Comparison of ENCODE assay signal across 8 cellular contexts in the genomic region with DNA sequence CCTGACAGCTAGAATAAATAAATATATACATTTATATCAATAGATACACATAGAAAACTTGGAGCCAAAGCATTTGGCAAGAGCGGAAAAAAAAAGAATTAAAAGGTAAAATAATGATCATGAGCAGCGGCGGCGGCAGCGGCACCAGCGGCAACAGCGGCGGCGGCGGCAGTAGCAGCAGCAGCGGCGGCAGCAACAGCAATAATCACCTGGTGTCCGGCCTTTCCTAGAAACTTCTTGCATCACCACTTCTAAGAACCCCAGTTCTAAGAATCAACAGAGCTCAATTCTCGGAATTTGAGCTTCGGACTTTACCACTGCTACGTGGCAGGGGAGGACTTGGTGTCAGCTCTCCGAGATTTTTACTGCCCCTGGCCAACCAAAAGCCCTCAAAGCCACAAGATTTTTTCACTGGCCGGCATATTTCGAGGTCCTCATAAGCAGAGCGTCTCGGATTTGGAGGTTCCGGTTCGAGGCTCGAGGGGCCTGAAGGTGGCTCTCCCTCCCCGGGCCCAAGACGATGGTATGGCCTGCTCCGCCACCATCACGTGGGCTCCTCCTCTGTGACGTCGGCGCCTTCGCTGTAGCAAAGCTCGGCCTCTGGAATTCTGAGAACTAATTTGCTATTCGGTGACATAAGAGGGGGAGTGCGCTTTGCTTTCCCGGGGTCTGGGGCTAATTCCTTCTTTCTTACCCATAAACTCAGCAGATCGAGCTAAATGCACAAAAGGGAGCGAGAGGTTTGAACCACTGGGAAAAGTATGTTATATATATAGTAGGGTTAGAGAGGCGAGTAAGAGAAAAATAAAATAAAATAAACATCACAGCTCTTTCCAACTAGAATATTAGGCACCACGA. TPM values are rescaled to one million over a fixed set of nuclear protein-coding genes. Genes with fewer than 3 reads are reported as not detected.
DNase-seq lines count a peak whose midpoint lies in the region; ATAC-seq, FAIRE-seq and TF ChIP-seq lines count a peak whose summit lies in the region.

BCL6 (minus strand) TSS at position 268 of the 858 bp plus-strand sequence. CDS start 11,775 bp downstream, outside the sequence.

- WGBS in A549 (ENCODE audit: missing lambda C conversion rate) = 1% methylated on average over 33 of the region's 40 CpGs
- 0% methylated on average over 26 of the region's 40 CpGs for WGBS in mammary epithelial cell (ENCODE audit: low coverage, missing lambda C conversion rate)

- peak; percentile 56 to 63; a peak in 5 of 6 replicates for ATAC-seq in A549
- ATAC-seq in GM18870 (IDR thresholded peaks at IDR 0.05; ENCODE audit: unreplicated experiment) = peak; percentile 74
- ATAC-seq in HG03175 (IDR thresholded peaks at IDR 0.05; ENCODE audit: unreplicated experiment) = peak; percentile 70

- FAIRE-seq in A549 (lab: Jason Lieb, UNC) = no peak

- TF ChIP-seq RAD21 in A549 (conservative IDR thresholded peaks at IDR 0.05 in 1 of 2, IDR thresholded peaks at IDR 0.05 in 1 of 2) = peak in 1 of 2 experiments; percentile 26; a peak in 1 of 5 replicates

- TF ChIP-seq CTCF in A549 (IDR thresholded peaks at IDR 0.05) = no peak
- TF ChIP-seq CTCF in WI38 (IDR thresholded peaks at IDR 0.05; ENCODE audit: low read depth, low read length) = no peak
- peak; percentile 2 to 6 for TF ChIP-seq CTCF in mammary epithelial cell (conservative IDR thresholded peaks at IDR 0.05 in 1 of 2, IDR thresholded peaks at IDR 0.05 in 1 of 2; ENCODE audit: extremely low read depth in 1 of 2, insufficient read depth in 1 of 2, low read depth in 1 of 2, low read length in 2 of 2)

- dilution Hi-C loops in mammary epithelial cell (cut with HindIII; ENCODE audit: low sequenced_read_pairs) = loop anchor here (5.0 to 25.0 kb wide), 6 partner anchors 62 to 1392 kb away; partner anchors contain the start of gene LPP

- H3K36me3 ChIP-seq in mammary epithelial cell (ENCODE audit: insufficient read depth, low read length) (no peaks in the 10 kb centered on the region), iPS-20b (ENCODE audit: insufficient read depth, low read depth, low read length) (no peaks in the 10 kb centered on the region), skeletal muscle satellite cell (ENCODE audit: insufficient read depth, low read length) (no peaks in the 10 kb centered on the region)

- H4K20me1 ChIP-seq in mammary epithelial cell (ENCODE audit: insufficient read depth, low read length) = no peaks in the 10 kb centered on the region

- TSS peak; percentile 96 for BruUV-seq in mammary epithelial cell (replicated peaks; lab: Mats Ljungman, UMichigan)

- POLR2A ChIA-PET in A549 (lab: Yijun Ruan, JAX) = interaction anchor here (0.6 to 1.9 kb wide), 12 partner anchors 197 to 1208 kb away, joined by 3 to 24 read pairs (median 4); partner anchors contain the start of gene LPP

- DNase-seq in A549 (ENCODE audit: low read depth in 1 of 2, low spot score in 1 of 2) (peak; percentile 85 to 96), NCI-H226 (peak; percentile 94), mammary epithelial cell (peak; percentile 98)

- peak within 1 kb of the TSS; percentile 69 for H3K4me3 ChIP-seq in A549
- H3K4me3 ChIP-seq in WI38 (ENCODE audit: low read depth, low read length) = peak within 1 kb of the TSS; percentile 95
- H3K4me3 ChIP-seq in mammary epithelial cell (replicated peaks in 1 of 3; ENCODE audit: insufficient read depth in 1 of 3, low read depth in 2 of 3, low read length in 3 of 3) = peak within 1 kb of the TSS; percentile 67 to 98 (median 78)
- H3K4me3 ChIP-seq in iPS-20b (ENCODE audit: low read length) = peak within 1 kb of the TSS; percentile 87
- H3K4me3 ChIP-seq in skeletal muscle satellite cell (ENCODE audit: low read length) = peak within 1 kb of the TSS; percentile 84

- TF ChIP-seq POLR2A in A549 (IDR thresholded peaks at IDR 0.05; ENCODE audit: low read length) = peak; percentile 52

- H3K79me2 ChIP-seq in mammary epithelial cell (ENCODE audit: insufficient read depth, low read length) = peaks cover 45% of the 10 kb centered on the region

- H3K27me3 ChIP-seq in mammary epithelial cell (ENCODE audit: insufficient read depth, low read length) (no peaks in the 10 kb centered on the region), iPS-20b (ENCODE audit: insufficient read depth, low read length) (peaks cover 41% of the 10 kb centered on the region), skeletal muscle satellite cell (ENCODE audit: control insufficient read depth, insufficient read depth, low read length) (no peaks in the 10 kb centered on the region)

- intact Hi-C loops in mammary epithelial cell (cut with micrococcal nuclease) = loop anchor here (1.0 to 10.0 kb wide), 7 partner anchors 241 to 603 kb away; no protein-coding TSS in a partner anchor

- peak within 1 kb of the TSS; percentile 99 for H3K9ac ChIP-seq in mammary epithelial cell (ENCODE audit: insufficient read depth, low read length)
- H3K9ac ChIP-seq in iPS-20b (ENCODE audit: low read depth, low read length) = peak within 1 kb of the TSS; percentile 99
- H3K9ac ChIP-seq in skeletal muscle satellite cell (ENCODE audit: low read depth, low read length) = peak within 1 kb of the TSS; percentile 95

- H3K4me2 ChIP-seq in A549 (peak within 1 kb of the TSS; percentile 96), mammary epithelial cell (ENCODE audit: insufficient read depth, low read depth, low read length) (peak within 1 kb of the TSS; percentile 100), skeletal muscle satellite cell (ENCODE audit: low read length) (peak within 1 kb of the TSS; percentile 94)

- TF ChIP-seq EP300 in A549 (IDR thresholded peaks at IDR 0.05) = 0 out of 5 replicates have a peak, but pooled peaks of 1 of the 2 experiments have one; percentile 38

- peak within 1 kb of the TSS; percentile 96 to 99 for H3K27ac ChIP-seq in A549
- peak within 1 kb of the TSS; percentile 100 for H3K27ac ChIP-seq in mammary epithelial cell (ENCODE audit: insufficient read depth, low read depth, low read length)
- H3K27ac ChIP-seq in iPS-20b (ENCODE audit: low read length) = peak within 1 kb of the TSS; percentile 99

- peak within 1 kb of the TSS; percentile 96 for H2AFZ ChIP-seq in mammary epithelial cell (ENCODE audit: low read depth, low read length)

- H3K4me1 ChIP-seq in A549 (peaks cover 51% of the 10 kb centered on the region), mammary epithelial cell (ENCODE audit: insufficient read depth, low read length) (peaks cover 37% of the 10 kb centered on the region), iPS-20b (ENCODE audit: insufficient read depth, low read length) (peaks cover 46% of the 10 kb centered on the region), skeletal muscle satellite cell (ENCODE audit: control insufficient read depth, insufficient read depth, low read length) (peaks cover 39% of the 10 kb centered on the region)

- no peaks in the 10 kb centered on the region for H3K9me3 ChIP-seq in A549
- H3K9me3 ChIP-seq in mammary epithelial cell (replicated peaks; ENCODE audit: insufficient read depth, low read length) = no peaks in the 10 kb centered on the region
- no peaks in the 10 kb centered on the region for H3K9me3 ChIP-seq in iPS-20b (ENCODE audit: insufficient read depth, low read depth, low read length)
- H3K9me3 ChIP-seq in skeletal muscle satellite cell (replicated peaks; ENCODE audit: low read length) = no peaks in the 10 kb centered on the region

- CTCF ChIA-PET in A549 (lab: Yijun Ruan, JAX) = interaction anchor here (0.7 to 1.8 kb wide), 6 partner anchors 410 to 1209 kb away, joined by 3 to 6 read pairs (median 4); no protein-coding TSS in a partner anchor
- CTCF ChIA-PET in mammary epithelial cell (lab: Charles Lee; ENCODE audit: low non-redundant PET) = interaction anchor here (0.5 to 1.2 kb wide), 3 partner anchors 477 to 1210 kb away, joined by 3 to 4 read pairs (median 3); no protein-coding TSS in a partner anchor

- in situ Hi-C loops in mammary epithelial cell (cut with MboI; ENCODE audit: low sequenced_read_pairs in 2 of 2) = loop anchor here (10.0 to 25.0 kb wide), 8 partner anchors 299 to 1399 kb away; no protein-coding TSS in a partner anchor

TF ChIP-seq in A549, 52 proteins besides CTCF, POLR2A, EP300 and RAD21 (continues in another document):
- peak; percentile 81; the same call in 1 of the 2 replicates for TF ChIP-seq GATA3 (IDR thresholded peaks at IDR 0.05; ENCODE audit: borderline replicate concordance)
- TF ChIP-seq, protein P1, sequence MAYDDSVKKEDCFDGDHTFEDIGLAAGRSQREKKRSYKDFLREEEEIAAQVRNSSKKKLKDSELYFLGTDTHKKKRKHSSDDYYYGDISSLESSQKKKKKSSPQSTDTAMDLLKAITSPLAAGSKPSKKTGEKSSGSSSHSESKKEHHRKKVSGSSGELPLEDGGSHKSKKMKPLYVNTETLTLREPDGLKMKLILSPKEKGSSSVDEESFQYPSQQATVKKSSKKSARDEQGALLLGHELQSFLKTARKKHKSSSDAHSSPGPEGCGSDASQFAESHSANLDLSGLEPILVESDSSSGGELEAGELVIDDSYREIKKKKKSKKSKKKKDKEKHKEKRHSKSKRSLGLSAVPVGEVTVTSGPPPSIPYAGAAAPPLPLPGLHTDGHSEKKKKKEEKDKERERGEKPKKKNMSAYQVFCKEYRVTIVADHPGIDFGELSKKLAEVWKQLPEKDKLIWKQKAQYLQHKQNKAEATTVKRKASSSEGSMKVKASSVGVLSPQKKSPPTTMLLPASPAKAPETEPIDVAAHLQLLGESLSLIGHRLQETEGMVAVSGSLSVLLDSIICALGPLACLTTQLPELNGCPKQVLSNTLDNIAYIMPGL (CRISPR knock-in tag; IDR thresholded peaks at IDR 0.05; ENCODE audit: borderline replicate concordance) = no peak
- TF ChIP-seq, protein P2, sequence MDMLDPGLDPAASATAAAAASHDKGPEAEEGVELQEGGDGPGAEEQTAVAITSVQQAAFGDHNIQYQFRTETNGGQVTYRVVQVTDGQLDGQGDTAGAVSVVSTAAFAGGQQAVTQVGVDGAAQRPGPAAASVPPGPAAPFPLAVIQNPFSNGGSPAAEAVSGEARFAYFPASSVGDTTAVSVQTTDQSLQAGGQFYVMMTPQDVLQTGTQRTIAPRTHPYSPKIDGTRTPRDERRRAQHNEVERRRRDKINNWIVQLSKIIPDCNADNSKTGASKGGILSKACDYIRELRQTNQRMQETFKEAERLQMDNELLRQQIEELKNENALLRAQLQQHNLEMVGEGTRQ (IDR thresholded peaks at IDR 0.05) = peak; percentile 94
- no peak for TF ChIP-seq MAZ (IDR thresholded peaks at IDR 0.05; ENCODE audit: borderline replicate concordance, low read depth, low read length)
- TF ChIP-seq JUN (IDR thresholded peaks at IDR 0.05) = peak; percentile 43 to 81; a peak in 3 of 5 replicates
- no peak for TF ChIP-seq CHD2 (IDR thresholded peaks at IDR 0.05; ENCODE audit: low read length, partially characterized antibody)
- no peak for TF ChIP-seq KDM1A (IDR thresholded peaks at IDR 0.05; ENCODE audit: low read depth)

RNA-seq across cellular contexts. Expression of gene BCL6, which starts in this region (rescaled TPM):
- polyA plus RNA-seq in A549 (2011; rRNA removed) (7.0 and 20.8 TPM in 2 replicates), A549 (2017; fragmentation: RNase III; extraction: RNeasy Plus Mini Kit Qiagen cat#74134 plus additional on column Dnase treatment) (6.1 to 12.1 TPM (median 10.4 TPM) in 3 replicates), mammary epithelial cell (3.9 TPM)
- polyA plus RNA-seq in A549 (2012; cell fraction: cytosol; rRNA removed) = 2.0 and 3.3 TPM in 2 replicates
- polyA plus RNA-seq in A549 (2012; cell fraction: nucleus; rRNA removed) = 7.1 and 9.2 TPM in 2 replicates
- polyA minus RNA-seq in A549 (2011; rRNA and poly(A)+ RNA removed) = 23.8 and 38.2 TPM in 2 replicates
- total RNA-seq in mammary epithelial cell = 10 to 100 TPM; 14.0 to 26.8 TPM
- 8.4 TPM for polyA minus RNA-seq in mammary epithelial cell
- 18.3 and 25.6 TPM in 2 replicates for total RNA-seq in skeletal muscle satellite cell (2012; rRNA removed)

Comparison
In these comparisons a context has a peak if more than half of its experiments do, and no peak if none do; other contexts are left out.
1. Peak in every context shown above with its lines: DNase-seq, ATAC-seq, H3K4me3 ChIP-seq and H3K27ac ChIP-seq.
2. CTCF ChIP-seq: peak in mammary epithelial cell (2 of 2); none in A549 (single experiment) and WI38 (single experiment).